Comparison of ENCODE assay signal across 20 cellular contexts in genomic region chr7:141979611-141980010, GRCh38. TPM values are rescaled to one million over a fixed set of nuclear protein-coding genes. Genes with fewer than 3 reads are reported as not detected.
DNase-seq lines count a peak whose midpoint lies in the region; ATAC-seq and TF ChIP-seq lines count a peak whose summit lies in the region.
"Had no signal": no experiment of that assay in that cellular context is flagged by ENCODE, and none has a peak within 500 bp of the region (broad histone marks: within the 10 kb centered on the region; RNA-seq: fewer than 3 reads in every experiment).

No MANE protein-coding gene starts in this region.

- H4K20me1 ChIP-seq in Loucy (ENCODE audit: insufficient read depth, low read length, poor library complexity, severe bottlenecking): no peaks in the 10 kb centered on the region

- H3K27ac Mint-ChIP-seq in central memory CD8-positive, alpha-beta T cell (ENCODE audit: low read depth): no peak overlapping the region
- H3K27ac Mint-ChIP-seq in osteocyte (ENCODE audit: unreplicated experiment): no peak overlapping the region
- no peak overlapping the region for H3K27ac Mint-ChIP-seq in T-helper 2 cell treated with Interferon-gamma antibody and Interleukin-4, amounts not matched to agents 5 μg/mL and 100 μg/mL, for 36 hours
- H3K27ac Mint-ChIP-seq: H9, IgD-negative memory B cell had no signal

- ATAC-seq in central memory CD8-positive, alpha-beta T cell (replicated peaks; ENCODE audit: extremely low read depth, poor library complexity, severe bottlenecking): peak; percentile 15
- ATAC-seq: Panc1 had no signal

- DNase-seq in NOMO-1 treated with DMSO at 0.1 percent for 48 hours (lab: John Stamatoyannopoulos, UW; ENCODE audit: unreplicated experiment): peak; percentile 2
- DNase-seq in NOMO-1 treated with dmso at 0.1 percent for 144 hours (lab: John Stamatoyannopoulos, UW; ENCODE audit: unreplicated experiment): no peak
- no peak for DNase-seq in central memory CD8-positive, alpha-beta T cell (ENCODE audit: low spot score in 2 of 2)
- DNase-seq in osteocyte (ENCODE audit: extremely low spot score, unreplicated experiment): no peak
- DNase-seq in iPS-NIHi7 (ENCODE audit: extremely low spot score): no peak
- no peak for DNase-seq in T-helper 2 cell treated with Interferon-gamma antibody and Interleukin-4, amounts not matched to agents 5 μg/mL and 100 μg/mL, for 36 hours (ENCODE audit: low spot score)
- DNase-seq in NCI-H1105 (lab: John Stamatoyannopoulos, UW): no peak
- DNase-seq: 8988T, Caco-2, DMS153, H9, NCI-H1048, NCI-H146, NCI-H2081, NCI-H748 treated with DMSO at 0.1 percent for 48 hours, T-helper 1 cell had no signal

- H2AFZ ChIP-seq in Loucy (ENCODE audit: low read length): 0 out of 2 replicates have a peak overlapping the region, but pooled peaks have one; percentile 11

- no peaks in the 10 kb centered on the region for H3K27me3 Mint-ChIP-seq in central memory CD8-positive, alpha-beta T cell
- peaks cover 5% of the 10 kb centered on the region for H3K27me3 Mint-ChIP-seq in osteocyte (ENCODE audit: unreplicated experiment)
- no peaks in the 10 kb centered on the region for H3K27me3 Mint-ChIP-seq in T-helper 2 cell treated with Interferon-gamma antibody and Interleukin-4, amounts not matched to agents 5 μg/mL and 100 μg/mL, for 36 hours (ENCODE audit: low read depth)

- H3K36me3 Mint-ChIP-seq in central memory CD8-positive, alpha-beta T cell (ENCODE audit: insufficient read depth): peaks cover 1% of the 10 kb centered on the region
- H3K36me3 Mint-ChIP-seq in osteocyte (ENCODE audit: unreplicated experiment): no peaks in the 10 kb centered on the region
- no peaks in the 10 kb centered on the region for H3K36me3 Mint-ChIP-seq in T-helper 2 cell treated with Interferon-gamma antibody and Interleukin-4, amounts not matched to agents 5 μg/mL and 100 μg/mL, for 36 hours (ENCODE audit: low read depth)
- H3K36me3 Mint-ChIP-seq: IgD-negative memory B cell had no signal

- H3K36me3 ChIP-seq in Loucy (ENCODE audit: insufficient read depth, low read length): no peaks in the 10 kb centered on the region

- no peaks in the 10 kb centered on the region for H3F3A ChIP-seq in Loucy (ENCODE audit: low read depth)

- no peaks in the 10 kb centered on the region for H3K9me2 ChIP-seq in Loucy (replicated peaks; ENCODE audit: low read depth, low read length)

- no peak overlapping the region for H3K4me3 Mint-ChIP-seq in central memory CD8-positive, alpha-beta T cell
- H3K4me3 Mint-ChIP-seq in osteocyte (ENCODE audit: unreplicated experiment): no peak overlapping the region
- H3K4me3 Mint-ChIP-seq in T-helper 2 cell treated with Interferon-gamma antibody and Interleukin-4, amounts not matched to agents 5 μg/mL and 100 μg/mL, for 36 hours: no peak overlapping the region
- H3K4me3 Mint-ChIP-seq: H9, IgD-negative memory B cell had no signal

- no peak overlapping the region for H3K9ac ChIP-seq in Loucy (ENCODE audit: low read depth, low read length, poor library complexity, severe bottlenecking)

- H3K4me2 ChIP-seq in Loucy (ENCODE audit: low read depth, low read length, poor library complexity, severe bottlenecking): peak overlapping the region; percentile 1

- no peaks in the 10 kb centered on the region for H3K9me3 ChIP-seq in Loucy (ENCODE audit: insufficient read depth, low read depth, low read length)
- H3K9me3 ChIP-seq: Caco-2 had no signal

- no peaks in the 10 kb centered on the region for H3K79me2 ChIP-seq in Loucy (ENCODE audit: insufficient read depth, low read length)

- no peak overlapping the region for H3K4me3 ChIP-seq in Loucy (ENCODE audit: low read length, poor library complexity, severe bottlenecking)

- H3K9me3 Mint-ChIP-seq in central memory CD8-positive, alpha-beta T cell: peaks cover 5% of the 10 kb centered on the region
- H3K9me3 Mint-ChIP-seq in osteocyte (ENCODE audit: unreplicated experiment): no peaks in the 10 kb centered on the region
- no peaks in the 10 kb centered on the region for H3K9me3 Mint-ChIP-seq in T-helper 2 cell treated with Interferon-gamma antibody and Interleukin-4, amounts not matched to agents 5 μg/mL and 100 μg/mL, for 36 hours

- peaks cover 26% of the 10 kb centered on the region for H3K4me1 ChIP-seq in Loucy (ENCODE audit: insufficient read depth, low read length, poor library complexity, severe bottlenecking)
- H3K4me1 ChIP-seq: Caco-2 had no signal

- peaks cover 7% of the 10 kb centered on the region for H3K4me1 Mint-ChIP-seq in central memory CD8-positive, alpha-beta T cell
- peaks cover 7% of the 10 kb centered on the region for H3K4me1 Mint-ChIP-seq in osteocyte (ENCODE audit: unreplicated experiment)
- peaks cover 11% of the 10 kb centered on the region for H3K4me1 Mint-ChIP-seq in T-helper 2 cell treated with Interferon-gamma antibody and Interleukin-4, amounts not matched to agents 5 μg/mL and 100 μg/mL, for 36 hours (ENCODE audit: low read depth)

- TF ChIP-seq CTCF in Loucy (conservative IDR thresholded peaks at IDR 0.05; ENCODE audit: low read length) (no peak), osteocyte (IDR thresholded peaks at IDR 0.05) (no peak)

- H3K27me3 ChIP-seq in Loucy (ENCODE audit: insufficient read depth, low read length, poor library complexity, severe bottlenecking): no peaks in the 10 kb centered on the region

RNA-seq across cellular contexts. Expression of gene TAS2R38, which starts 6.0 kb away (rescaled TPM):
- total RNA-seq in osteocyte: not detected in 2 replicates
- total RNA-seq: Caco-2, H9, NCI-H460 had no signal

RNA-seq across cellular contexts. Expression of gene MGAM, which starts 16.1 kb away (rescaled TPM):
- not detected in 2 replicates for total RNA-seq in osteocyte
- total RNA-seq: NCI-H460 had no signal

RNA-seq across cellular contexts. Expression of gene CLEC5A, which starts 32.8 kb away (rescaled TPM):
- not detected in 2 replicates for total RNA-seq in osteocyte
- total RNA-seq: Caco-2, H9, NCI-H460 had no signal
